ENCODE assay signal across 21 cellular contexts in the genomic region with DNA sequence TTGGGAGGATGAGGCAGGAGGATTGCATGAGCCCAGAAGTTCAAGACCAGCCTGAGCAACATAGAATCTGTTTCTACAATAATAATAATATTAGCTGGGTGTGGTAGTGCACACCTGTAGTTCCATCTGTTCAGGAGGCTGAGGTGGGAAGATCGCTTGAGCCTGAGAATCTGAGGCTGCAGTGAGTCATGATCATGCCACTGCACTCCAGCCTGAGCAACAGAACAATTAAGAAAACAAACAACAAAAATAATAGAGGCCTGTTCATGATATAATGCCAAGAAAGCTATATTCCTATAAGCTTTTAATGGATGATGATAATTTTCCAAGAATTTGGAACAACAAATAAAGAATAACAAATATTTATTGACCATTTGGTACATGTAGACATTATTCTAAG. TPM values are rescaled to one million over a fixed set of nuclear protein-coding genes. Genes with fewer than 3 reads are reported as not detected.
DNase-seq lines count a peak whose midpoint lies in the region; ATAC-seq, FAIRE-seq and TF ChIP-seq lines count a peak whose summit lies in the region.
"Had no signal": no experiment of that assay in that cellular context is flagged by ENCODE, and none has a peak within 500 bp of the region (broad histone marks: within the 10 kb centered on the region; RNA-seq: fewer than 3 reads in every experiment).

No MANE protein-coding gene starts in this region.

- no peaks in the 10 kb centered on the region for H3K27me3 ChIP-seq in MG63
- no peaks in the 10 kb centered on the region for H3K27me3 ChIP-seq in bronchial epithelial cell (ENCODE audit: control insufficient read depth, insufficient read depth, low read length)
- no peaks in the 10 kb centered on the region for H3K27me3 ChIP-seq in SJCRH30
- H3K27me3 ChIP-seq in upper lobe of right lung = no peaks in the 10 kb centered on the region

- H3K9me3 ChIP-seq in MG63 (no peaks in the 10 kb centered on the region), SJCRH30 (replicated peaks) (no peaks in the 10 kb centered on the region), upper lobe of right lung (no peaks in the 10 kb centered on the region)
- H3K9me3 ChIP-seq: Caco-2 had no signal

- FAIRE-seq in bronchial epithelial cell (lab: Jason Lieb, UNC) = no peak
- FAIRE-seq: GM12892 had no signal

- intact Hi-C loops in upper lobe of right lung (cut with DNase I) (no loop called here), cardiac septum (cut with DNase I) (no loop called here)

- ATAC-seq in upper lobe of right lung = no peak

- H3K27ac ChIP-seq in SJCRH30 (no peak overlapping the region), upper lobe of right lung (no peak overlapping the region)
- H3K27ac ChIP-seq: 22Rv1 had no signal

- no peak overlapping the region for H3K4me3 ChIP-seq in MG63
- H3K4me3 ChIP-seq in bronchial epithelial cell (ENCODE audit: low read depth, low read length) = no peak overlapping the region
- H3K4me3 ChIP-seq in SJCRH30 = no peak overlapping the region
- H3K4me3 ChIP-seq in upper lobe of right lung = no peak overlapping the region

- H3K36me3 ChIP-seq in MG63 (no peaks in the 10 kb centered on the region; the same call in 1 of the 2 replicates), bronchial epithelial cell (ENCODE audit: control insufficient read depth, insufficient read depth, low read length) (no peaks in the 10 kb centered on the region), SJCRH30 (no peaks in the 10 kb centered on the region), upper lobe of right lung (no peaks in the 10 kb centered on the region)

- no peak for TF ChIP-seq CTCF in bronchial epithelial cell (IDR thresholded peaks at IDR 0.05; ENCODE audit: insufficient read depth, low read length, severe bottlenecking)
- TF ChIP-seq CTCF in upper lobe of right lung (IDR thresholded peaks at IDR 0.05) = no peak

- H3K4me1 ChIP-seq in SJCRH30 (no peaks in the 10 kb centered on the region), upper lobe of right lung (no peaks in the 10 kb centered on the region)
- H3K4me1 ChIP-seq: Caco-2 had no signal

- peak; percentile 42 for DNase-seq in DMS53 (lab: John Stamatoyannopoulos, UW)
- no peak for DNase-seq in DMS53 treated with DMSO at 0.1 percent for 48 hours (lab: John Stamatoyannopoulos, UW; ENCODE audit: unreplicated experiment)
- peak; percentile 27 for DNase-seq in MG63
- DNase-seq in bronchial epithelial cell (ENCODE audit: low read depth) = peak; percentile 79
- DNase-seq in renal cortical epithelial cell (ENCODE audit: low read depth) = peak; percentile 54
- DNase-seq in SJCRH30 = no peak
- DNase-seq in upper lobe of right lung = no peak
- DNase-seq in cardiac septum (ENCODE audit: low spot score) = no peak
- DNase-seq: Caco-2; CD4-positive, CD25-positive, alpha-beta regulatory T cell; DMS153; HCEC 1CT; KG1; NCI-H1092 treated with DMSO at 0.1 percent for 48 hours; NCI-H146; NCI-H2081; NCI-H510A treated with DMSO at 0.1 percent for 48 hours; RPMI8226; SIG-M5 had no signal

RNA-seq across cellular contexts. Expression of a gene that starts 6.9 kb away (rescaled TPM):
- total RNA-seq in MG63 (2014; rRNA removed; shearing (Covaris generic); ENCODE audit: low replicate concordance) = 26.3 and 50.0 TPM in 2 replicates
- total RNA-seq in bronchial epithelial cell (1.6 and 4.9 TPM in 2 replicates), renal cortical epithelial cell (8.7 and 9.6 TPM in 2 replicates), upper lobe of right lung (27.8 TPM), cardiac septum (0.05 TPM)
- total RNA-seq in SJCRH30 (2014; rRNA removed; shearing (Covaris generic)) = not detected in 2 replicates
- total RNA-seq: CD4-positive, CD25-positive, alpha-beta regulatory T cell had no signal

Comparison
In these comparisons a context has a peak if more than half of its experiments do, and no peak if none do; other contexts are left out.
1. DNase-seq: peak in DMS53 (single experiment), MG63 (single experiment), bronchial epithelial cell (single experiment) and renal cortical epithelial cell (single experiment); none in DMS53 treated with DMSO at 0.1 percent for 48 hours (single experiment), SJCRH30 (0 of 2), upper lobe of right lung (single experiment) and cardiac septum (single experiment).